ENCODE assay signal across 18 cellular contexts in genomic region chr1:223755432-223755792, GRCh38. TPM values are rescaled to one million over a fixed set of nuclear protein-coding genes. Genes with fewer than 3 reads are reported as not detected.
A peak's percentile ranks its signal among the peaks of the same experiment; 100 is the strongest.
DNase-seq lines count a peak whose midpoint lies in the region; ATAC-seq, FAIRE-seq and TF ChIP-seq lines count a peak whose summit lies in the region.
"Had no signal": no experiment of that assay in that cellular context is flagged by ENCODE, and none has a peak within 500 bp of the region (broad histone marks: within the 10 kb centered on the region; RNA-seq: fewer than 3 reads in every experiment).

No MANE protein-coding gene starts in this region.

- no peak overlapping the region for H2BK15ac ChIP-seq in IMR-90 (ENCODE audit: low read depth, low read length)

- no peak for TF ChIP-seq CTCF in IMR-90 (conservative IDR thresholded peaks at IDR 0.05; ENCODE audit: low read depth, low read length)
- TF ChIP-seq CTCF in K562 (IDR thresholded peaks at IDR 0.05 in 2 of 3, conservative IDR thresholded peaks at IDR 0.05 in 1 of 3; ENCODE audit: insufficient read depth in 2 of 3, low read depth in 1 of 3, low read length in 3 of 3), result no peak
- TF ChIP-seq CTCF in GM20000 (IDR thresholded peaks at IDR 0.05; ENCODE audit: extremely low read depth, missing control alignments), result no peak

- no peak overlapping the region for H3K18ac ChIP-seq in IMR-90 (ENCODE audit: low read depth, low read length)

- peaks cover 48 to 78% of the 10 kb centered on the region in 2 experiments for H3K79me1 ChIP-seq in IMR-90 (ENCODE audit: low read depth in 1 of 2, low read length in 2 of 2)

- dilution Hi-C loops in IMR-90 (cut with HindIII; ENCODE audit: low sequenced_read_pairs, unreplicated experiment), result no loop called here

- no peak for DNase-seq in IMR-90
- DNase-seq in K562 (ENCODE audit: extremely low read depth in 1 of 4, low spot score in 3 of 4), result no peak
- no peak for DNase-seq in stimulated activated effector memory CD8-positive, alpha-beta T cell treated with anti-CD3 and anti-CD28 coated beads, Interleukin-12 subunit alpha, Interleukin-12 subunit beta, amount 100 ng/mL, for 72 hours (ENCODE audit: low spot score in 2 of 2)
- DNase-seq in GM20000 (ENCODE audit: low spot score), result no peak
- DNase-seq in NCI-H1930 (lab: John Stamatoyannopoulos, UW), result no peak
- no peak for DNase-seq in CD1c-positive myeloid dendritic cell (ENCODE audit: extremely low spot score)
- DNase-seq: BE2C; Caco-2; CD8-positive, alpha-beta memory T cell; DMS53; GF-D8; HCEC 1CT had no signal

- no peak overlapping the region for H3K23ac ChIP-seq in IMR-90 (ENCODE audit: low read depth, low read length)

- H4K91ac ChIP-seq in IMR-90 (ENCODE audit: insufficient read depth, low read depth, low read length), result no peak overlapping the region

- TF ChIP-seq EP300 in K562 (IDR thresholded peaks at IDR 0.05; ENCODE audit: low read length), result no peak

- H3K4me1 Mint-ChIP-seq in stimulated activated effector memory CD8-positive, alpha-beta T cell treated with anti-CD3 and anti-CD28 coated beads, Interleukin-12 subunit alpha, Interleukin-12 subunit beta, amount 100 ng/mL, for 72 hours, result no peaks in the 10 kb centered on the region
- H3K4me1 Mint-ChIP-seq: CD8-positive, alpha-beta memory T cell had no signal

- H3K36me3 Mint-ChIP-seq in stimulated activated effector memory CD8-positive, alpha-beta T cell treated with anti-CD3 and anti-CD28 coated beads, Interleukin-12 subunit alpha, Interleukin-12 subunit beta, amount 100 ng/mL, for 72 hours, result peaks cover 100% of the 10 kb centered on the region

- no peaks in the 10 kb centered on the region for H3K79me2 ChIP-seq in K562 (ENCODE audit: control insufficient read depth, insufficient read depth, low read length)

- no peak for TF ChIP-seq POLR2A in IMR-90 (IDR thresholded peaks at IDR 0.05; ENCODE audit: low read depth, low read length)
- no peak for TF ChIP-seq POLR2A in K562 (conservative IDR thresholded peaks at IDR 0.05)

- POLR2A ChIA-PET in IMR-90 (lab: Charles Lee; ENCODE audit: unreplicated experiment), result no interaction called here
- POLR2A ChIA-PET in K562 (lab: Yijun Ruan, JAX), result interaction anchor here (1.1 to 2.2 kb wide), 4 partner anchors 9 to 34 kb away, joined by 3 to 12 read pairs (median 5); no protein-coding TSS in a partner anchor

- H3K9ac ChIP-seq in IMR-90 (ENCODE audit: low read depth, low read length) (no peak overlapping the region), K562 (ENCODE audit: insufficient read depth in 1 of 2, low read depth in 2 of 2, low read length in 2 of 2) (peak overlapping the region in 1 of 2 experiments; percentile 50; a peak in 1 of 4 replicates)

- no peak for TF ChIP-seq RAD21 in IMR-90 (IDR thresholded peaks at IDR 0.05; ENCODE audit: low read length)
- TF ChIP-seq RAD21 in K562 (CRISPR knock-in tag; conservative IDR thresholded peaks at IDR 0.05 in 1 of 2, IDR thresholded peaks at IDR 0.05 in 1 of 2), result no peak

- H2AK9ac ChIP-seq in IMR-90 (replicated peaks; ENCODE audit: low read depth, low read length, poor library complexity), result peak overlapping the region; percentile 18

- no peak overlapping the region for H3K14ac ChIP-seq in IMR-90 (replicated peaks; ENCODE audit: low read depth, low read length)

- H3K9me1 ChIP-seq in IMR-90 (ENCODE audit: insufficient read depth, low read length), result peaks cover 13% of the 10 kb centered on the region
- no peaks in the 10 kb centered on the region for H3K9me1 ChIP-seq in K562 (ENCODE audit: control insufficient read depth, insufficient read depth, low read length)

- H3K4me2 ChIP-seq in IMR-90 (ENCODE audit: low read depth, low read length) (no peak overlapping the region), K562 (ENCODE audit: insufficient read depth, low read length) (no peak overlapping the region)
- H3K4me2 ChIP-seq: A549 had no signal

- H3K27me3 ChIP-seq in IMR-90 (ENCODE audit: control insufficient read depth, insufficient read depth, low read length) (no peaks in the 10 kb centered on the region), K562 (ENCODE audit: control insufficient read depth in 2 of 2, insufficient read depth in 2 of 2, low read length in 2 of 2) (no peaks in the 10 kb centered on the region), layer of hippocampus (ENCODE audit: control insufficient read depth, insufficient read depth, low read length) (no peaks in the 10 kb centered on the region)
- H3K27me3 ChIP-seq: BE2C had no signal

- WGBS in IMR-90 (ENCODE audit: extremely low coverage in 2 of 2, insufficient read length in 1 of 2), 2 experiments, result no CpG with 5 or more reads among the region's 9 CpGs
- 87% methylated on average over 9 of the region's 9 CpGs for WGBS in K562 (ENCODE audit: insufficient coverage, low coverage, missing lambda C conversion rate)

- no peaks in the 10 kb centered on the region for H4K20me1 ChIP-seq in IMR-90 (ENCODE audit: insufficient read depth, low read length)
- H4K20me1 ChIP-seq in K562 (replicated peaks; ENCODE audit: control insufficient read depth, insufficient read depth, low read length), result no peaks in the 10 kb centered on the region

- ATAC-seq in IMR-90 (ENCODE audit: low read depth), result no peak
- no peak for ATAC-seq in K562
- ATAC-seq in stimulated activated effector memory CD8-positive, alpha-beta T cell treated with anti-CD3 and anti-CD28 coated beads, Interleukin-12 subunit alpha, Interleukin-12 subunit beta, amount 100 ng/mL, for 72 hours, result no peak
- no peak for ATAC-seq in GM21360 (IDR thresholded peaks at IDR 0.05; ENCODE audit: unreplicated experiment)

- H2BK20ac ChIP-seq in IMR-90 (ENCODE audit: low read depth, low read length), result no peak overlapping the region

- no peak overlapping the region for H3K4ac ChIP-seq in IMR-90 (ENCODE audit: low read depth, low read length)

- in situ Hi-C loops in IMR-90 (cut with MboI; ENCODE audit: low sequenced_read_pairs), result no loop called here
- in situ Hi-C loops in K562 (cut with MboI), result loop anchor here (10.0 kb wide), 1 partner anchor 201 kb away; no protein-coding TSS in a partner anchor

- H2AFZ ChIP-seq in IMR-90 (replicated peaks; ENCODE audit: low read length, poor library complexity), result no peak overlapping the region
- no peak overlapping the region for H2AFZ ChIP-seq in K562 (ENCODE audit: low read depth, low read length)

- H4K5ac ChIP-seq in IMR-90 (ENCODE audit: low read depth, low read length), result no peak overlapping the region

- intact Hi-C loops in IMR-90 (cut with micrococcal nuclease) (no loop called here), K562 (cut with micrococcal nuclease) (no loop called here)

- H3K4me3 ChIP-seq in IMR-90 (ENCODE audit: insufficient read depth, low read depth, low read length), result no peak overlapping the region
- no peak overlapping the region for H3K4me3 ChIP-seq in K562
- H3K4me3 ChIP-seq: A549 had no signal

- H3K36me3 ChIP-seq in IMR-90 (ENCODE audit: control insufficient read depth, insufficient read depth, low read length), result peaks cover 87% of the 10 kb centered on the region
- peaks cover 85% of the 10 kb centered on the region for H3K36me3 ChIP-seq in K562 (ENCODE audit: control insufficient read depth, insufficient read depth, low read length)

- no peak overlapping the region for H2AK5ac ChIP-seq in IMR-90 (ENCODE audit: low read depth, low read length)

- H3K9me3 Mint-ChIP-seq in stimulated activated effector memory CD8-positive, alpha-beta T cell treated with anti-CD3 and anti-CD28 coated beads, Interleukin-12 subunit alpha, Interleukin-12 subunit beta, amount 100 ng/mL, for 72 hours, result no peaks in the 10 kb centered on the region
- H3K9me3 Mint-ChIP-seq: CD8-positive, alpha-beta memory T cell had no signal

- H3K56ac ChIP-seq in IMR-90 (ENCODE audit: extremely low read depth, insufficient read depth, low read length), result no peak overlapping the region

- CTCF ChIA-PET in IMR-90 (lab: Yijun Ruan, JAX) (no interaction called here), K562 (lab: Yijun Ruan, JAX; ENCODE audit: low intra/inter-chr PET ratio) (no interaction called here)

- peak overlapping the region; percentile 66 for H3K27ac Mint-ChIP-seq in stimulated activated effector memory CD8-positive, alpha-beta T cell treated with anti-CD3 and anti-CD28 coated beads, Interleukin-12 subunit alpha, Interleukin-12 subunit beta, amount 100 ng/mL, for 72 hours

- FAIRE-seq in K562 (lab: Jason Lieb, UNC), result no peak
- FAIRE-seq: A549, HepG2, HTR-8/SVneo had no signal

- H3K4me1 ChIP-seq in IMR-90 (ENCODE audit: control insufficient read depth, insufficient read depth, low read length) (no peaks in the 10 kb centered on the region), K562 (replicated peaks in 1 of 2; ENCODE audit: control insufficient read depth in 2 of 2, insufficient read depth in 2 of 2, low read length in 2 of 2) (no peaks in the 10 kb centered on the region; a peak in 2 of 5 replicates)
- H3K4me1 ChIP-seq: A549, BE2C had no signal

- no peak overlapping the region for H4K8ac ChIP-seq in IMR-90 (ENCODE audit: low read depth in 2 of 2, low read length in 2 of 2)

- H2BK120ac ChIP-seq in IMR-90 (ENCODE audit: low read depth, low read length), result no peak overlapping the region

- H3K9me3 ChIP-seq in IMR-90 (ENCODE audit: control insufficient read depth, insufficient read depth, low read length) (no peaks in the 10 kb centered on the region), K562 (replicated peaks; ENCODE audit: control insufficient read depth, insufficient read depth, low read depth, low read length) (no peaks in the 10 kb centered on the region)
- H3K9me3 ChIP-seq: A549, BE2C, Caco-2 had no signal

- H3K27ac ChIP-seq in IMR-90 (ENCODE audit: insufficient read depth, low read length), result no peak overlapping the region
- no peak overlapping the region for H3K27ac ChIP-seq in K562 (ENCODE audit: extremely low read depth, low read depth, low read length)
- H3K27ac ChIP-seq in layer of hippocampus (ENCODE audit: low read depth, low read length), result peak overlapping the region; percentile 79
- H3K27ac ChIP-seq: C4-2B had no signal

- H3K4me3 Mint-ChIP-seq in stimulated activated effector memory CD8-positive, alpha-beta T cell treated with anti-CD3 and anti-CD28 coated beads, Interleukin-12 subunit alpha, Interleukin-12 subunit beta, amount 100 ng/mL, for 72 hours, result no peak overlapping the region
- H3K4me3 Mint-ChIP-seq: CD8-positive, alpha-beta memory T cell had no signal

- no peak overlapping the region for H2BK5ac ChIP-seq in IMR-90 (ENCODE audit: low read depth, low read length, poor library complexity, severe bottlenecking)

- BruUV-seq in IMR-90 (replicated peaks; lab: Mats Ljungman, UMichigan), result no TSS peak
- BruUV-seq in K562 (replicated peaks; lab: Mats Ljungman, UMichigan), result no TSS peak

RNA-seq across cellular contexts. Expression of gene CAPN2, which starts 43.1 kb away (rescaled TPM):
- 430 and 460 TPM in 2 replicates for total RNA-seq in IMR-90 (2012; rRNA removed)
- 333 and 339 TPM in 2 replicates for polyA plus RNA-seq in IMR-90 (2012; rRNA removed)
- polyA plus RNA-seq in IMR-90 (2012; cell fraction: cytosol; rRNA removed), result 193 and 197 TPM in 2 replicates
- polyA plus RNA-seq in IMR-90 (2012; cell fraction: nucleus; rRNA removed; ENCODE audit: low replicate concordance), result 292 and 717 TPM in 2 replicates
- total RNA-seq in K562 (2011; cell fraction: chromatin; rRNA removed; ENCODE audit: low replicate concordance), result 180 and 218 TPM in 2 replicates
- total RNA-seq in K562 (2011; cell fraction: nucleolus; rRNA removed), result 119 and 120 TPM in 2 replicates
- 132 and 165 TPM in 2 replicates for total RNA-seq in K562 (2011; cell fraction: nucleoplasm; rRNA removed)
- 116 and 157 TPM in 2 replicates for total RNA-seq in K562 (2014; rRNA removed)
- total RNA-seq in K562 (2014; rRNA removed; fragmentation: Illumina TruSeq; extraction: Trizol), result 80.4 and 84.2 TPM in 2 replicates
- 86.8 and 87.7 TPM in 2 replicates for total RNA-seq in K562 (2015; rRNA removed; fragmentation: Illumina TruSeq; extraction: Trizol)
- total RNA-seq in K562 (2021), result 94.8 and 101 TPM in 2 replicates
- polyA plus RNA-seq in K562 (2011; rRNA removed), result 113 and 120 TPM in 2 replicates
- 55.7 and 58.0 TPM in 2 replicates for polyA plus RNA-seq in K562 (2011; cell fraction: cytosol; rRNA removed)
- polyA plus RNA-seq in K562 (2011; cell fraction: nucleus; rRNA removed), result 254 and 312 TPM in 2 replicates
- polyA plus RNA-seq in K562 (2012), result 81.1 and 119 TPM in 2 replicates
- polyA plus RNA-seq in K562 (2014; fragmentation: Illumina TruSeq; extraction: Trizol), result 92.6 and 102 TPM in 2 replicates
- polyA plus RNA-seq in K562 (2014; fragmentation: Nextera tagmentation; extraction: Ambion mirVana), result 10 to 100 TPM; 24.6 to 28.5 TPM
- 106 and 124 TPM in 2 replicates for polyA plus RNA-seq in K562 (2014; rRNA removed)
- 114 and 116 TPM in 2 replicates for polyA minus RNA-seq in K562 (2011; rRNA and poly(A)+ RNA removed)
- 68.3 and 82.5 TPM in 2 replicates for polyA minus RNA-seq in K562 (2011; cell fraction: cytosol; rRNA and poly(A)+ RNA removed)
- 63.0 and 87.3 TPM in 2 replicates for polyA minus RNA-seq in K562 (2011; cell fraction: nucleus; rRNA and poly(A)+ RNA removed)
